ENCODE assay signal across 29 cellular contexts in genomic region chr4:44017422-44017739, GRCh38.
"Had no signal": no experiment of that assay in that cellular context is flagged by ENCODE, and none has a peak within 500 bp of the region (broad histone marks: within the 10 kb centered on the region; RNA-seq: fewer than 3 reads in every experiment).

No MANE protein-coding gene starts in this region.

- H3K4me2 ChIP-seq: smooth muscle cell had no signal

- H3K27ac ChIP-seq: breast epithelium, ovary, stomach, thyroid gland, upper lobe of right lung, WERI-Rb-1 had no signal

- FAIRE-seq: endothelial cell of umbilical vein, TTC549 had no signal

- ATAC-seq: activated CD8-positive, alpha-beta T cell treated with anti-CD3 and anti-CD28 coated beads for 36 hours; activated T-cell treated with anti-CD3 and anti-CD28 coated beads, Interleukin-2, amount 50 U/mL, for 4 hours; activated T-helper 17 cell treated with anti-CD3 and anti-CD28 coated beads, Interleukin-2, amount 50 U/mL, for 72 hours; left colon; naive thymus-derived CD4-positive, alpha-beta T cell; stimulated activated naive B cell treated with anti-CD40 and anti-IgM and Interleukin-4, amounts not matched to agents 10 μg/mL and 1 μg/mL and 100 μg/mL, for 72 hours; upper lobe of right lung had no signal

- DNase-seq: activated CD4-positive, alpha-beta T cell treated with anti-CD3 and anti-CD28 coated beads, Interleukin-2, amount 50 U/mL, for 1 hour; activated CD4-positive, CD25-positive, alpha-beta regulatory T cell treated with anti-CD3 and anti-CD28 coated beads, Interleukin-2, amount 50 U/mL, for 72 hours; activated CD8-positive, alpha-beta T cell treated with anti-CD3 and anti-CD28 coated beads for 36 hours; activated gamma-delta T cell treated with Interleukin-2 at 50 U/mL for 16 hours; activated naive CD4-positive, alpha-beta T cell treated with anti-CD3 and anti-CD28 coated beads, Interleukin-2, amount 50 U/mL, for 16 hours; activated T-cell treated with anti-CD3 and anti-CD28 coated beads, Interleukin-2, amount 50 U/mL, for 4 hours; amygdala; central memory CD4-positive, alpha-beta T cell; foreskin fibroblast; head of caudate nucleus; hypothalamus; immature natural killer cell; kidney; left colon; midbrain; naive thymus-derived CD4-positive, alpha-beta T cell; ovary; stimulated activated CD4-positive, alpha-beta T cell treated with anti-CD3 and anti-CD28 coated beads, Interleukin-2, amount 100 ng/mL, for 24 hours; stimulated activated naive B cell treated with anti-CD40 and anti-IgM and Interleukin-4, amounts not matched to agents 10 μg/mL and 1 μg/mL and 100 μg/mL, for 72 hours; stomach; T-helper 9 cell; thyroid gland; WERI-Rb-1 had no signal

- H3K36me3 ChIP-seq: breast epithelium, ovary, stomach, thyroid gland, upper lobe of right lung, WERI-Rb-1 had no signal

- H3K4me1 ChIP-seq: breast epithelium, stomach, thyroid gland, upper lobe of right lung had no signal

- H3K27me3 ChIP-seq: breast epithelium, ovary, stomach, thyroid gland, upper lobe of right lung had no signal

- H3K9me3 ChIP-seq: ovary, thyroid gland, upper lobe of right lung had no signal

- H3K4me3 ChIP-seq: breast epithelium, ovary, smooth muscle cell, stomach, thyroid gland, upper lobe of right lung had no signal
